Comparison of ENCODE assay signal across 13 cellular contexts in the genomic region with DNA sequence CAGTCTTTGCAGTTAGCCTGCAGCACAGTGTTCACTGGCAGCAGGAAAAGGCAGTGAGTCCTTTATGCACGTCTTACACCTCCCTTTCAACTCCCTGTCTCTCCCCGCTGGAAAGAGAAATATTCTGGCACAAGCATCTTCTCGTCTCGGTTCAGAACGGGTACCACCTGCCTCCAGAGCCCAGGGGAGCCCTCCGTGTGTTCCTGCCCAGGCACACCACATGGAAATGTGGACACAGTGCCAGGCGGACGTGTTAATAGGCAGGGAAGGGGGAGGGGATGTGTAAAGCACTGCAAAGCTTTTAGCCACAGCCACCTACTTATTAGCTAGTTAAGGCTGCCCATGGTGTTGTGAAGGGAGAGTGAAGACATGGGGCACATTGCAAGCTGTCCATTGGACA.
A peak's percentile ranks its signal among the peaks of the same experiment; 100 is the strongest.
DNase-seq lines count a peak whose midpoint lies in the region; FAIRE-seq and TF ChIP-seq lines count a peak whose summit lies in the region.
"Had no signal": no experiment of that assay in that cellular context is flagged by ENCODE, and none has a peak within 500 bp of the region (broad histone marks: within the 10 kb centered on the region; RNA-seq: fewer than 3 reads in every experiment).

No MANE protein-coding gene starts in this region.

- H3K4me1 Mint-ChIP-seq in chondrocyte (ENCODE audit: low read depth): no peaks in the 10 kb centered on the region

- no peak overlapping the region for H2BK20ac ChIP-seq in H1 (ENCODE audit: low read length)

- no peak overlapping the region for H3K9ac ChIP-seq in H1 (replicated peaks in 1 of 4; ENCODE audit: extremely low read depth in 1 of 4, low read depth in 3 of 4, low read length in 3 of 4)

- H3K56ac ChIP-seq in H1 (replicated peaks; ENCODE audit: insufficient read length, low read depth, low read length): no peak overlapping the region

- H3K27ac ChIP-seq in H1 (ENCODE audit: low read depth, low read length) (no peak overlapping the region), osteoblast (ENCODE audit: low read depth, low read length) (no peak overlapping the region)
- H3K27ac ChIP-seq: SK-N-MC, VCaP had no signal

- H3K4ac ChIP-seq in H1 (replicated peaks; ENCODE audit: insufficient read length, low read depth, low read length): no peak overlapping the region

- H3K23me2 ChIP-seq in H1 (ENCODE audit: low read depth, low read length): no peaks in the 10 kb centered on the region

- no peak overlapping the region for H4K91ac ChIP-seq in H1 (replicated peaks; ENCODE audit: insufficient read length, low read length)

- TF ChIP-seq CTCF in H1 (IDR thresholded peaks at IDR 0.05; ENCODE audit: control extremely low read depth in 1 of 3, insufficient read depth in 1 of 3, low read depth in 1 of 3, low read length in 3 of 3): no peak
- no peak for TF ChIP-seq CTCF in osteoblast (IDR thresholded peaks at IDR 0.05; ENCODE audit: extremely low read depth, low read depth, low read length)
- TF ChIP-seq CTCF in chondrocyte (IDR thresholded peaks at IDR 0.05): no peak

- H2BK12ac ChIP-seq in H1 (ENCODE audit: low read depth, low read length): no peak overlapping the region; the same call in 1 of the 2 replicates

- no peak overlapping the region for H2BK15ac ChIP-seq in H1 (ENCODE audit: low read length)

- H3K79me2 ChIP-seq in H1 (ENCODE audit: control insufficient read depth in 1 of 2, insufficient read depth in 2 of 2, low read length in 2 of 2) (no peaks in the 10 kb centered on the region), osteoblast (ENCODE audit: insufficient read depth, low read length) (no peaks in the 10 kb centered on the region)

- H3K4me3 ChIP-seq in H1 (ENCODE audit: extremely low read depth in 1 of 4, insufficient read depth in 2 of 4, low read depth in 3 of 4, low read length in 4 of 4) (no peak overlapping the region), osteoblast (ENCODE audit: insufficient read depth, low read length) (peak overlapping the region; percentile 40)
- H3K4me3 ChIP-seq: SK-N-MC had no signal

- H3K36me3 ChIP-seq in H1 (ENCODE audit: control insufficient read depth in 2 of 4, insufficient read depth in 4 of 4, low read length in 3 of 4) (no peaks in the 10 kb centered on the region), osteoblast (ENCODE audit: insufficient read depth, low read length) (no peaks in the 10 kb centered on the region)

- CTCF ChIA-PET in H1 (lab: Charles Lee; ENCODE audit: partially characterized antibody): interaction anchor here (3.1 kb wide), 1 partner anchor 10 kb away, joined by 22 read pairs; no protein-coding TSS in a partner anchor

- no peak overlapping the region for H3K4me3 Mint-ChIP-seq in chondrocyte (ENCODE audit: unreplicated experiment)
- H3K4me3 Mint-ChIP-seq: activated naive CD4-positive, alpha-beta T cell treated with anti-CD3 and anti-CD28 coated beads, Interleukin-2, amount 50 U/mL, for 24 hours; central memory CD8-positive, alpha-beta T cell had no signal

- no peak for FAIRE-seq in H1 (lab: Jason Lieb, UNC)
- FAIRE-seq: G401.6 had no signal

- H4K8ac ChIP-seq in H1 (ENCODE audit: extremely low read depth, insufficient read depth, low read length): no peak overlapping the region

- DNase-seq in NCI-H128 (lab: John Stamatoyannopoulos, UW; ENCODE audit: unreplicated experiment) (peak; percentile 40), NCI-H2227 treated with DMSO at 0.1 percent for 48 hours (lab: John Stamatoyannopoulos, UW) (peak; percentile 88), H1 (ENCODE audit: low read depth in 1 of 2, low spot score in 2 of 2) (no peak), osteoblast (ENCODE audit: insufficient read length, low spot score, missing footprints) (no peak), epidermal melanocyte (ENCODE audit: insufficient read length, low spot score) (no peak), chondrocyte (ENCODE audit: low spot score) (no peak)
- no peak for DNase-seq in stimulated activated CD4-positive, alpha-beta T cell treated with anti-CD3 and anti-CD28 coated beads, Interleukin-1b, Interleukin-23, amount 100 ng/mL, for 48 hours
- DNase-seq: stimulated activated naive CD4-positive, alpha-beta T cell treated with Interleukin-2 at 50 U/mL for 16 hours had no signal

- no peak for TF ChIP-seq EP300 in H1 (IDR thresholded peaks at IDR 0.05; ENCODE audit: borderline replicate concordance in 1 of 2, low read depth in 2 of 2, low read length in 2 of 2)

- no peak overlapping the region for H3K27ac Mint-ChIP-seq in chondrocyte (ENCODE audit: unreplicated experiment)
- H3K27ac Mint-ChIP-seq: activated naive CD4-positive, alpha-beta T cell treated with anti-CD3 and anti-CD28 coated beads, Interleukin-2, amount 50 U/mL, for 24 hours had no signal

- 91% methylated on average over 8 of the region's 8 CpGs; no CpG with 5 or more reads in 1 of the 2 experiments for WGBS in H1 (ENCODE audit: extremely low coverage in 1 of 2, insufficient coverage in 1 of 2, insufficient read length in 1 of 2, insufficient replicate concordance in 2 of 2, low coverage in 1 of 2, low lambda C conversion rate in 2 of 2, missing lambda C conversion rate in 1 of 2), 2 experiments

- peaks cover 0 to 3% (median 0%) of the 10 kb centered on the region in 4 experiments; a peak in 1 of 7 replicates for H3K4me1 ChIP-seq in H1 (replicated peaks in 1 of 4; ENCODE audit: control insufficient read depth in 3 of 4, insufficient read depth in 4 of 4, low read length in 3 of 4)
- H3K4me1 ChIP-seq in osteoblast (ENCODE audit: insufficient read depth, low read length): no peaks in the 10 kb centered on the region

- H3K4me2 ChIP-seq in H1 (ENCODE audit: insufficient read depth in 1 of 2, low read depth in 2 of 2, low read length in 2 of 2) (no peak overlapping the region), osteoblast (ENCODE audit: insufficient read depth, low read length) (peak overlapping the region; percentile 11)

- no peaks in the 10 kb centered on the region for H3K36me3 Mint-ChIP-seq in chondrocyte (ENCODE audit: low read depth)

- no peak for TF ChIP-seq POLR2A in H1 (IDR thresholded peaks at IDR 0.05; ENCODE audit: control extremely low read depth in 1 of 2, low read depth in 2 of 2, low read length in 2 of 2)

- H3K27me3 Mint-ChIP-seq in chondrocyte (ENCODE audit: low read depth): no peaks in the 10 kb centered on the region
- H3K27me3 Mint-ChIP-seq: activated naive CD4-positive, alpha-beta T cell treated with anti-CD3 and anti-CD28 coated beads, Interleukin-2, amount 50 U/mL, for 24 hours; central memory CD8-positive, alpha-beta T cell had no signal

- H4K5ac ChIP-seq in H1 (ENCODE audit: insufficient read length, low read depth, low read length): no peak overlapping the region

- H2AFZ ChIP-seq in H1 (ENCODE audit: low read length) (no peak overlapping the region), osteoblast (ENCODE audit: low read length) (peak overlapping the region; percentile 21)

- TF ChIP-seq RAD21 in H1 (IDR thresholded peaks at IDR 0.05 in 1 of 2, conservative IDR thresholded peaks at IDR 0.05 in 1 of 2; ENCODE audit: low read depth in 2 of 2, low read length in 2 of 2): no peak

- peak overlapping the region; percentile 55; the same call in 1 of the 2 replicates for H2AK5ac ChIP-seq in H1 (ENCODE audit: low read depth, low read length)

- no peaks in the 10 kb centered on the region for H3K79me1 ChIP-seq in H1 (ENCODE audit: low read depth, low read length)

- no peaks in the 10 kb centered on the region for H3K9me3 Mint-ChIP-seq in chondrocyte (ENCODE audit: low read depth)
- H3K9me3 Mint-ChIP-seq: activated naive CD4-positive, alpha-beta T cell treated with anti-CD3 and anti-CD28 coated beads, Interleukin-2, amount 50 U/mL, for 24 hours; central memory CD8-positive, alpha-beta T cell had no signal

- no peak overlapping the region for H3K23ac ChIP-seq in H1 (ENCODE audit: insufficient read length)

- H2BK5ac ChIP-seq in H1 (ENCODE audit: low read depth, low read length): no peak overlapping the region

- H3K27me3 ChIP-seq in H1 (replicated peaks in 1 of 4; ENCODE audit: control insufficient read depth in 3 of 4, extremely low read depth in 1 of 4, insufficient read depth in 3 of 4, low read length in 3 of 4) (no peaks in the 10 kb centered on the region; a peak in 1 of 7 replicates), osteoblast (ENCODE audit: insufficient read depth, low read length) (no peaks in the 10 kb centered on the region)

- no peaks in the 10 kb centered on the region for H3K9me3 ChIP-seq in H1 (ENCODE audit: insufficient read depth in 2 of 2, low read depth in 1 of 2, low read length in 1 of 2)
- H3K9me3 ChIP-seq in osteoblast (ENCODE audit: low read depth, low read length): no peaks in the 10 kb centered on the region

- POLR2A ChIA-PET in H1 (lab: Charles Lee; ENCODE audit: partially characterized antibody): no interaction called here

- H2BK120ac ChIP-seq in H1 (replicated peaks; ENCODE audit: low read depth, low read length): no peak overlapping the region

- H3K18ac ChIP-seq in H1 (ENCODE audit: extremely low read depth, low read length): no peak overlapping the region

- H4K20me1 ChIP-seq in H1 (replicated peaks in 1 of 2; ENCODE audit: control insufficient read depth in 1 of 2, insufficient read depth in 2 of 2, low read length in 2 of 2): no peaks in the 10 kb centered on the region
- no peaks in the 10 kb centered on the region for H4K20me1 ChIP-seq in osteoblast (ENCODE audit: insufficient read depth, low read length)

- no peak overlapping the region for H3K14ac ChIP-seq in H1 (ENCODE audit: insufficient read length)

TF ChIP-seq in H1, 55 proteins besides CTCF, POLR2A, EP300 and RAD21 (continues in another document):
- TF ChIP-seq CBX8 (IDR thresholded peaks at IDR 0.05; ENCODE audit: borderline replicate concordance, low read depth, low read length): no peak

Comparison
In these comparisons a context has a peak if more than half of its experiments do, and no peak if none do; other contexts are left out.
1. DNase-seq: peak in NCI-H128 (single experiment) and NCI-H2227 treated with DMSO at 0.1 percent for 48 hours (single experiment); none in H1 (0 of 2), osteoblast (single experiment), epidermal melanocyte (single experiment), chondrocyte (single experiment) and stimulated activated CD4-positive, alpha-beta T cell treated with anti-CD3 and anti-CD28 coated beads, Interleukin-1b, Interleukin-23, amount 100 ng/mL, for 48 hours (single experiment).